Comparison of ENCODE assay signal across 34 cellular contexts in the genomic region with DNA sequence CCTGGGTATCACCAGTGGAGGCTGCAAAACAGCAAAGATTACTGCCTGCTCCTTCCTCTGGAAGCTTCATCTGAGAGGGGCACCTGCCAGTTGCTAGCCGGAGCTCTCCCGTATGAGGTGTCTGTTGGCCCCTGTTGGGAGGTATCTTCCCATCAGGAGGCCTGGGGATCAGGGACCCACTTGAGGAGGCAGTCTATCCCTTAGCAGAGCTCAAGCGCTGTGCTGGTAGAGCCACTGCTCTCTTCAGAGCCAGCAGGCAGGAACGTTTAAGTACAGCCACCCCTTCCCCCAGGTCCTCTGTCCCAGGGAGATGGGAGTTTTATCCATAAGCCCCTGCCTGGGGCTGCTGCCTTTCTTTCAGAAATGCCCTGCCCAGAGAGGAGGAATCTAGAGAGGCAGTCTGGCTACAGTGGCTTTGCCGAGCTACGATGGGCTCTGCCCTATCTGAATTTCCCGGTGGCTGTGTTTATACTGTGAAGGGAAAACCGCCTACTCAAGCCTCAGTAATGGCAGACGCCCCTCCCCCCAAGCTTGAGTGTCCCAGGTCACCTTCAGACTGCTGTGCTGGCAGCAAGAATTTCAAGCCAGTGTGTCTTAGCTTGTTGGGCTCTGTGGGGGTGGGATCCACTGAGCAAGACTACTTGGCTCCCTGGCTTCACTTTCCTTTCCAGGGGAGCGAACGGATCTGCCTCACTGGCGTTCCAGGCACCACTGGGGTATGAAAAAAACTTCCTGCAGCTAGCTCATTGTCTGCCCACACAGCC. TPM values are rescaled to one million over a fixed set of nuclear protein-coding genes. Genes with fewer than 3 reads are reported as not detected.
DNase-seq lines count a peak whose midpoint lies in the region; ATAC-seq and TF ChIP-seq lines count a peak whose summit lies in the region.
"Had no signal": no experiment of that assay in that cellular context is flagged by ENCODE, and none has a peak within 500 bp of the region (broad histone marks: within the 10 kb centered on the region; RNA-seq: fewer than 3 reads in every experiment).

No MANE protein-coding gene starts in this region.

- no peak overlapping the region for H2BK5ac ChIP-seq in neuronal stem cell (ENCODE audit: low read length)

- peaks cover 8% of the 10 kb centered on the region for H3K9me3 Mint-ChIP-seq in GM23338

- H2BK15ac ChIP-seq in neuronal stem cell (ENCODE audit: low read length): no peak overlapping the region

- H3K4me1 ChIP-seq in GM23338 (ENCODE audit: insufficient read depth) (peaks cover 11% of the 10 kb centered on the region; the same call in 1 of the 2 replicates), NT2/D1 (ENCODE audit: insufficient read depth, insufficient read length) (no peaks in the 10 kb centered on the region), iPS-20b (ENCODE audit: insufficient read depth, low read length) (peaks cover 8% of the 10 kb centered on the region; the same call in 1 of the 2 replicates), neuronal stem cell (ENCODE audit: control insufficient read depth in 2 of 2, insufficient read depth in 1 of 2, low read depth in 1 of 2, low read length in 2 of 2) (no peaks in the 10 kb centered on the region)
- H3K4me1 ChIP-seq: Caco-2, upper lobe of left lung had no signal

- no peak overlapping the region for H2AK5ac ChIP-seq in neuronal stem cell (ENCODE audit: low read depth, low read length)

- peak; percentile 74 for DNase-seq in GM23338 (ENCODE audit: low spot score)
- DNase-seq in NT2/D1 (ENCODE audit: low read depth, low spot score): peak; percentile 42
- no peak for DNase-seq in neuronal stem cell (ENCODE audit: low spot score)
- no peak for DNase-seq in hippocampal formation (lab: John Stamatoyannopoulos, UW)
- DNase-seq in HuH-7.5 (ENCODE audit: low spot score): no peak
- DNase-seq in activated T-cell treated with anti-CD3 and anti-CD28 coated beads for 4 hours: no peak
- no peak for DNase-seq in stimulated activated naive CD4-positive, alpha-beta T cell (lab: John Stamatoyannopoulos, UW)
- DNase-seq: activated CD4-positive, alpha-beta memory T cell treated with anti-CD3 and anti-CD28 coated beads, Interleukin-2, amount 10 ng/mL, durations not matched to agents 7 days and 5 days; activated CD4-positive, alpha-beta T cell treated with anti-CD3 and anti-CD28 coated beads for 1 hour; activated CD8-positive, alpha-beta memory T cell treated with anti-CD3 and anti-CD28 coated beads, Interleukin-2, amount 50 U/mL, for 48 hours; activated naive CD4-positive, alpha-beta T cell treated with anti-CD3 and anti-CD28 coated beads, Interleukin-2, amount 50 U/mL, for 16 hours; amniotic stem cell; C1 segment of cervical spinal cord; DMS79 treated with DMSO at 0.1 percent for 48 hours; effector CD4-positive, alpha-beta T cell; immature natural killer cell; left ventricle myocardium superior; MG63; midbrain; naive thymus-derived CD4-positive, alpha-beta T cell; NCI-H1417; NCI-H2081; NCI-H446; NCI-H82; SJCRH30; stimulated activated CD4-positive, alpha-beta T cell treated with anti-CD3 and anti-CD28 coated beads, Interleukin-2, amount 100 ng/mL, for 48 hours; substantia nigra had no signal

- no peaks in the 10 kb centered on the region for H3K79me1 ChIP-seq in neuronal stem cell (ENCODE audit: low read depth, low read length)

- H3K4me3 Mint-ChIP-seq in GM23338: no peak overlapping the region
- H3K4me3 Mint-ChIP-seq: activated CD4-positive, alpha-beta memory T cell treated with anti-CD3 and anti-CD28 coated beads, Interleukin-2, amount 10 ng/mL, durations not matched to agents 7 days and 5 days; activated T-helper 17 cell treated with anti-CD3 and anti-CD28 coated beads, Interleukin-2, amount 50 U/mL, for 72 hours; immature natural killer cell; naive thymus-derived CD4-positive, alpha-beta T cell had no signal

- no peaks in the 10 kb centered on the region for H3F3A ChIP-seq in GM23338 (replicated peaks; ENCODE audit: low read depth)

- H3K36me3 ChIP-seq in GM23338 (ENCODE audit: insufficient read depth) (no peaks in the 10 kb centered on the region), NT2/D1 (ENCODE audit: insufficient read depth, insufficient read length, low read length) (no peaks in the 10 kb centered on the region), iPS-20b (ENCODE audit: insufficient read depth, low read depth, low read length) (no peaks in the 10 kb centered on the region), neuronal stem cell (replicated peaks in 1 of 2; ENCODE audit: control insufficient read depth in 2 of 2, insufficient read depth in 2 of 2, low read length in 2 of 2) (no peaks in the 10 kb centered on the region)
- H3K36me3 ChIP-seq: MG63, SJCRH30, upper lobe of left lung had no signal

- no peaks in the 10 kb centered on the region for H4K20me1 ChIP-seq in GM23338 (replicated peaks; ENCODE audit: insufficient read depth)

- no peak for TF ChIP-seq CTCF in GM23338 (conservative IDR thresholded peaks at IDR 0.05; ENCODE audit: low read depth in 2 of 2)

- H2BK120ac ChIP-seq in neuronal stem cell (ENCODE audit: low read depth, low read length): no peak overlapping the region

- H3K4ac ChIP-seq in neuronal stem cell (ENCODE audit: low read length): no peak overlapping the region

- no peak overlapping the region for H3K4me3 ChIP-seq in GM23338
- H3K4me3 ChIP-seq in NT2/D1 (ENCODE audit: insufficient read length, low read depth): no peak overlapping the region
- H3K4me3 ChIP-seq in iPS-20b (ENCODE audit: low read length): no peak overlapping the region
- H3K4me3 ChIP-seq in neuronal stem cell (ENCODE audit: low read length in 2 of 2): no peak overlapping the region
- H3K4me3 ChIP-seq: K562, MG63, SJCRH30, upper lobe of left lung had no signal

- no peaks in the 10 kb centered on the region for H3K27me3 Mint-ChIP-seq in GM23338 (ENCODE audit: insufficient read depth, low read depth, poor library complexity)
- H3K27me3 Mint-ChIP-seq: activated CD4-positive, alpha-beta memory T cell treated with anti-CD3 and anti-CD28 coated beads, Interleukin-2, amount 10 ng/mL, durations not matched to agents 7 days and 5 days; activated T-helper 17 cell treated with anti-CD3 and anti-CD28 coated beads, Interleukin-2, amount 50 U/mL, for 72 hours; naive thymus-derived CD4-positive, alpha-beta T cell had no signal

- H3K9ac ChIP-seq in NT2/D1 (ENCODE audit: insufficient read length, low read depth): no peak overlapping the region
- peak overlapping the region; percentile 30; the same call in 1 of the 2 replicates for H3K9ac ChIP-seq in iPS-20b (ENCODE audit: low read depth, low read length)
- H3K9ac ChIP-seq in neuronal stem cell (ENCODE audit: low read depth, low read length, poor library complexity): no peak overlapping the region

- no peak overlapping the region for H3K27ac ChIP-seq in GM23338 (ENCODE audit: low read depth)
- no peak overlapping the region for H3K27ac ChIP-seq in iPS-20b (ENCODE audit: low read length)
- no peak overlapping the region for H3K27ac ChIP-seq in neuronal stem cell (replicated peaks; ENCODE audit: low read length)
- H3K27ac ChIP-seq: epithelial cell of prostate, SJCRH30, upper lobe of left lung had no signal

- H3K18ac ChIP-seq in neuronal stem cell (ENCODE audit: low read length): no peak overlapping the region

- H3K9me3 ChIP-seq in NT2/D1 (ENCODE audit: insufficient read depth, low read length) (no peaks in the 10 kb centered on the region; the same call in 1 of the 2 replicates), iPS-20b (ENCODE audit: insufficient read depth, low read depth, low read length) (no peaks in the 10 kb centered on the region; the same call in none of the 2 replicates), neuronal stem cell (replicated peaks in 1 of 2; ENCODE audit: control insufficient read depth in 2 of 2, insufficient read depth in 1 of 2, low read depth in 1 of 2, low read length in 2 of 2) (peaks cover 0 to 3% of the 10 kb centered on the region in 2 donors)
- H3K9me3 ChIP-seq: Caco-2, MG63, SJCRH30, upper lobe of left lung had no signal

- H3K4me2 ChIP-seq in GM23338 (peak overlapping the region; percentile 70), neuronal stem cell (ENCODE audit: insufficient read depth, low read length, poor library complexity, severe bottlenecking) (no peak overlapping the region)

- H2BK12ac ChIP-seq in neuronal stem cell (ENCODE audit: low read length): no peak overlapping the region

- H3K9me2 ChIP-seq in GM23338 (ENCODE audit: insufficient read depth): peaks cover 4% of the 10 kb centered on the region; the same call in 1 of the 2 replicates

- peak overlapping the region; percentile 80 for H3K27ac Mint-ChIP-seq in GM23338
- H3K27ac Mint-ChIP-seq: activated CD4-positive, alpha-beta memory T cell treated with anti-CD3 and anti-CD28 coated beads, Interleukin-2, amount 10 ng/mL, durations not matched to agents 7 days and 5 days; activated T-helper 17 cell treated with anti-CD3 and anti-CD28 coated beads, Interleukin-2, amount 50 U/mL, for 72 hours; immature natural killer cell; naive thymus-derived CD4-positive, alpha-beta T cell had no signal

- no peak overlapping the region for H4K91ac ChIP-seq in neuronal stem cell (ENCODE audit: low read depth, low read length, poor library complexity)

- H2AFZ ChIP-seq in GM23338: peak overlapping the region; percentile 100
- H2AFZ ChIP-seq in neuronal stem cell (ENCODE audit: low read length): peak overlapping the region; percentile 87

- ATAC-seq in GM23338: peak; percentile 82
- ATAC-seq: activated T-helper 17 cell treated with anti-CD3 and anti-CD28 coated beads, Interleukin-2, amount 50 U/mL, for 72 hours; K562; left ventricle myocardium superior; naive thymus-derived CD4-positive, alpha-beta T cell had no signal

- H3K14ac ChIP-seq in neuronal stem cell (ENCODE audit: low read length): peak overlapping the region; percentile 31

- no peak overlapping the region for H4K8ac ChIP-seq in neuronal stem cell (ENCODE audit: low read depth, low read length)

- WGBS in neuronal stem cell (ENCODE audit: extremely low coverage in 2 of 2, insufficient read length in 2 of 2, insufficient replicate concordance in 1 of 2), 2 donors: no CpG with 5 or more reads among the region's 12 CpGs

- H3K27me3 ChIP-seq in GM23338 (ENCODE audit: insufficient read depth) (no peaks in the 10 kb centered on the region), NT2/D1 (ENCODE audit: insufficient read depth, insufficient read length) (no peaks in the 10 kb centered on the region), iPS-20b (ENCODE audit: insufficient read depth, low read length) (no peaks in the 10 kb centered on the region), neuronal stem cell (ENCODE audit: control insufficient read depth in 3 of 3, insufficient read depth in 3 of 3, low read depth in 1 of 3, low read length in 3 of 3) (no peaks in the 10 kb centered on the region)
- H3K27me3 ChIP-seq: MG63, SJCRH30, upper lobe of left lung had no signal

- no peaks in the 10 kb centered on the region for H3K79me2 ChIP-seq in GM23338 (replicated peaks; ENCODE audit: insufficient read depth)

- H3K23ac ChIP-seq in neuronal stem cell (ENCODE audit: low read depth, low read length, poor library complexity): no peak overlapping the region

- peaks cover 5% of the 10 kb centered on the region for H3K4me1 Mint-ChIP-seq in GM23338
- H3K4me1 Mint-ChIP-seq: activated CD4-positive, alpha-beta memory T cell treated with anti-CD3 and anti-CD28 coated beads, Interleukin-2, amount 10 ng/mL, durations not matched to agents 7 days and 5 days; activated T-helper 17 cell treated with anti-CD3 and anti-CD28 coated beads, Interleukin-2, amount 50 U/mL, for 72 hours; immature natural killer cell; naive thymus-derived CD4-positive, alpha-beta T cell had no signal

- H3K36me3 Mint-ChIP-seq in GM23338 (ENCODE audit: low read depth): peaks cover 8% of the 10 kb centered on the region
- H3K36me3 Mint-ChIP-seq: naive thymus-derived CD4-positive, alpha-beta T cell had no signal

RNA-seq across cellular contexts. Expression of gene SEMA3E, which starts 19.6 kb away (rescaled TPM):
- total RNA-seq in GM23338 (2014; rRNA removed; shearing (Covaris generic)): 5.4 and 12.4 TPM in 2 replicates
- 15.4 and 15.7 TPM in 2 replicates for polyA plus RNA-seq in GM23338 (2016; fragmentation: Nextera tagmentation; extraction: Ambion mirVana)
- polyA plus RNA-seq in neuronal stem cell (2013, experiment 1 of 2): 0.03 TPM
- 0.07 TPM for polyA plus RNA-seq in neuronal stem cell (2013, experiment 2 of 2)
- total RNA-seq: activated CD4-positive, alpha-beta memory T cell treated with anti-CD3 and anti-CD28 coated beads, Interleukin-2, amount 10 ng/mL, durations not matched to agents 7 days and 5 days; activated T-helper 17 cell treated with anti-CD3 and anti-CD28 coated beads, Interleukin-2, amount 50 U/mL, for 72 hours; naive thymus-derived CD4-positive, alpha-beta T cell; T-helper 1 cell treated with Interleukin-12 subunit alpha and Interleukin-12 subunit beta and Interleukin-4 antibody, amounts not matched to agents 30 ng/mL and 1 ng/mL, for 36 hours had no signal
- polyA plus RNA-seq: immature natural killer cell; naive thymus-derived CD4-positive, alpha-beta T cell had no signal

Comparison
In these comparisons a context has a peak if more than half of its experiments do, and no peak if none do; other contexts are left out.
1. DNase-seq: peak in GM23338 (single experiment) and NT2/D1 (single experiment); none in neuronal stem cell (single experiment), hippocampal formation (0 of 2), HuH-7.5 (single experiment), activated T-cell treated with anti-CD3 and anti-CD28 coated beads for 4 hours (single experiment) and stimulated activated naive CD4-positive, alpha-beta T cell (0 of 6).